In the genomic region with DNA sequence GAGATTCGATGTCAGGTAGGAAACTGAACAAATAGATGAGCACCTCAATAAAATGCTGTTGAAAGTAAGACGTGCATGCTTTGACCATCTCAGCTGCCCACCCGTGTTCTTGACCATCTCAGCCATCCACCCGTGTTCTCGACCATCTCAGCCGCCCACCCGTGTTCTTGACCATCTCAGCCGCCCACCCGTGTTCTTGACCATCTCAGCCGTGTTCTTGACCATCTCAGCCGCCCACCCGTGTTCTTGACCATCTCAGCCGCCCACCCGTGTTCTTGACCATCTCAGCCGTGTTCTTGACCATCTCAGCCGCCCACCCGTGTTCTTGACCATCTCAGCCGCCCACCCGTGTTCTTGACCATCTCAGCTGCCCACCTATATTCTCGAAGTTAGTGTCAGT, we compare ENCODE assay signal across 17 cellular contexts. TPM values are rescaled to one million over a fixed set of nuclear protein-coding genes. Genes with fewer than 3 reads are reported as not detected.
"Had no signal": no experiment of that assay in that cellular context is flagged by ENCODE, and none has a peak within 500 bp of the region (broad histone marks: within the 10 kb centered on the region; RNA-seq: fewer than 3 reads in every experiment).

No MANE protein-coding gene starts in this region.

RNA-seq across cellular contexts. Expression of a gene that starts 45.1 kb away (rescaled TPM):
- total RNA-seq: naive thymus-derived CD4-positive, alpha-beta T cell; natural killer cell; neural crest cell; omental fat pad; osteocyte; pancreas; posterior vena cava; prostate gland; pulmonary artery endothelial cell; right atrium auricular region; smooth muscle cell; spleen; suprapubic skin; thoracic aorta; transverse colon; upper lobe of right lung; urinary bladder had no signal
- polyA plus RNA-seq: naive thymus-derived CD4-positive, alpha-beta T cell; smooth muscle cell; spleen had no signal
